Comparison of ENCODE assay signal across 8 cellular contexts in the genomic region with DNA sequence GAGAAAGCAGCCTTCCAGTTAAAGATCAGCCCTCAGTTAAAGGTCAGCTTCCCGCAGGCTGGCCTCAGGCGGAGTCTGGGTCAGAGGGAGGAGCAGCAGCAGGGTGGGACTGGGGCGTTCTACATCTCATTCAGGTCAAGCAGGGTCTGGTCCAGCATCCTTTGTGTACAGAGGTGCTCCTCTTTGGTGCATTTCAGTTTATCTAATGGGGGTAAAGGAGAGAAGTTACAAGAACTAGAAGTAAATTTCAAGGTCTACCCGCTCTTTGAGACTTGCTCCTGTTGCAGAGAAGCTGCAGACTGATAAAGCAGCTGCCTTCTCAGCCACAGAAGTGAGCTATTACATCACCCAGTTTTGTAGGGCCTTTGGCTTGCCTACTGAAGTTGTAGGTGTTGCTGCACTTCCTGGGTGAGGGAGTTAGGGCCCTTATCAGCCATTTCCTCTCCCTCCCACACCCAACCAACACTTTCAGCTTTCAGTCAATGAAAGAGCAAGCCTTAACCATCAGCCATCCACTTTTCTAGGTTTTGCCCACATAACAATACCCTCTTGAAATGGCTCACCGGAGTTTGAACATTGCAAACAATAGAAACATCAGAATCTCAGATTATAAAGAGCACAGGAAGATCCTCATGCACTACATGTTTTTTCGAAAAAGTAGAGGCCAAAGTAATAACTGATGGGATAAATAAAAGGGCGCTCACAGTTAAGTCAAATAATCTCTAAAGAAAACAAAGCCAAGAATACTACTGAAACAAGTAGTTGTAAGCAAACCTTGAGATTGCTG. TPM values are rescaled to one million over a fixed set of nuclear protein-coding genes. Genes with fewer than 3 reads are reported as not detected.
DNase-seq lines count a peak whose midpoint lies in the region; ATAC-seq and TF ChIP-seq lines count a peak whose summit lies in the region.

No MANE protein-coding gene starts in this region.

- TF ChIP-seq EP300 in tibial nerve (IDR thresholded peaks at IDR 0.05) = no peak

- in situ Hi-C loops in GM13976 (cut with MboI; ENCODE audit: low sequenced_read_pairs, unreplicated experiment) (no loop called here), SK-MEL-5 (cut with HindIII; ENCODE audit: low pct_unique_long_range_greater_than_20kb, low sequenced_read_pairs) (no loop called here)

- peaks cover 76% of the 10 kb centered on the region for H3K4me1 Mint-ChIP-seq in activated naive CD4-positive, alpha-beta T cell treated with anti-CD3 and anti-CD28 coated beads, Interleukin-2, amount 50 U/mL, for 24 hours
- peaks cover 39 to 73% (median 65%) of the 10 kb centered on the region in 4 donors for H3K4me1 Mint-ChIP-seq in naive thymus-derived CD8-positive, alpha-beta T cell

- TF ChIP-seq POLR2A in tibial nerve (IDR thresholded peaks at IDR 0.05) = no peak

- ATAC-seq in HG02763 (IDR thresholded peaks at IDR 0.05; ENCODE audit: unreplicated experiment) = peak; percentile 66
- ATAC-seq in naive thymus-derived CD8-positive, alpha-beta T cell = peak; percentile 98
- ATAC-seq in HG02840 (IDR thresholded peaks at IDR 0.05; ENCODE audit: low FRiP score, unreplicated experiment) = no peak

- H3K4me3 ChIP-seq in tibial nerve = no peak overlapping the region

- H3K9me3 Mint-ChIP-seq in activated naive CD4-positive, alpha-beta T cell treated with anti-CD3 and anti-CD28 coated beads, Interleukin-2, amount 50 U/mL, for 24 hours = no peaks in the 10 kb centered on the region
- H3K9me3 Mint-ChIP-seq in naive thymus-derived CD8-positive, alpha-beta T cell = peaks cover 0 to 10% (median 3%) of the 10 kb centered on the region in 9 donors

- peaks cover 35% of the 10 kb centered on the region for H3K36me3 Mint-ChIP-seq in activated naive CD4-positive, alpha-beta T cell treated with anti-CD3 and anti-CD28 coated beads, Interleukin-2, amount 50 U/mL, for 24 hours
- H3K36me3 Mint-ChIP-seq in naive thymus-derived CD8-positive, alpha-beta T cell = peaks cover 14 to 76% (median 33%) of the 10 kb centered on the region in 3 donors

- peak; percentile 82 for DNase-seq in GM13976 (ENCODE audit: low spot score)
- DNase-seq in SK-MEL-5 (ENCODE audit: low read depth, low spot score) = peak; percentile 77
- DNase-seq in naive thymus-derived CD8-positive, alpha-beta T cell = peak; percentile 23 to 90 (median 76)
- no peak for DNase-seq in tibial nerve (ENCODE audit: low spot score in 2 of 2)
- DNase-seq in posterior vena cava (ENCODE audit: low spot score) = no peak

- H3K27ac Mint-ChIP-seq in activated naive CD4-positive, alpha-beta T cell treated with anti-CD3 and anti-CD28 coated beads, Interleukin-2, amount 50 U/mL, for 24 hours = peak overlapping the region; percentile 96
- H3K27ac Mint-ChIP-seq in naive thymus-derived CD8-positive, alpha-beta T cell = peak overlapping the region; percentile 93 to 98 (median 95)

- H3K27me3 ChIP-seq in tibial nerve = no peaks in the 10 kb centered on the region

- H3K4me1 ChIP-seq in tibial nerve = peaks cover 0 to 53% (median 32%) of the 10 kb centered on the region in 4 donors

- intact Hi-C loops in posterior vena cava (cut with DNase I) = no loop called here

- peaks cover 0 to 2% (median 0%) of the 10 kb centered on the region in 4 donors for H3K9me3 ChIP-seq in tibial nerve

- H3K36me3 ChIP-seq in tibial nerve = peaks cover 0 to 40% (median 0%) of the 10 kb centered on the region in 3 donors

- POLR2A ChIA-PET in naive thymus-derived CD8-positive, alpha-beta T cell (lab: Charles Lee) = interaction anchor here (0.6 to 7.3 kb wide), 10 partner anchors 9 to 456 kb away, joined by 3 to 73 read pairs (median 6); a partner anchor contains a TSS

- no peaks in the 10 kb centered on the region for H3K27me3 Mint-ChIP-seq in activated naive CD4-positive, alpha-beta T cell treated with anti-CD3 and anti-CD28 coated beads, Interleukin-2, amount 50 U/mL, for 24 hours
- no peaks in the 10 kb centered on the region for H3K27me3 Mint-ChIP-seq in naive thymus-derived CD8-positive, alpha-beta T cell

- WGBS in tibial nerve, 2 donors = 47 to 49% methylated on average over 7 of the region's 7 CpGs

- H3K27ac ChIP-seq in tibial nerve = peak overlapping the region in 3 of 4 donors; percentile 61 to 71 (median 65)

- peak overlapping the region; percentile 89 for H3K4me3 Mint-ChIP-seq in activated naive CD4-positive, alpha-beta T cell treated with anti-CD3 and anti-CD28 coated beads, Interleukin-2, amount 50 U/mL, for 24 hours
- peak overlapping the region; percentile 54 to 85 (median 80) for H3K4me3 Mint-ChIP-seq in naive thymus-derived CD8-positive, alpha-beta T cell

- no peak for TF ChIP-seq CTCF in GM13976 (IDR thresholded peaks at IDR 0.05; ENCODE audit: borderline replicate concordance, control extremely low read depth, extremely low read depth, insufficient read depth, missing control alignments)
- TF ChIP-seq CTCF in tibial nerve (IDR thresholded peaks at IDR 0.05) = no peak

RNA-seq across cellular contexts. Expression of a gene that starts 2.8 kb away (rescaled TPM):
- not detected in 2 replicates for total RNA-seq in SK-MEL-5 (2014; rRNA removed; shearing (Covaris generic))
- 0.03 TPM in 1 of 2 replicates, not detected in the other for polyA plus RNA-seq in SK-MEL-5 (2015; cell fraction: cytosol; rRNA removed)
- polyA plus RNA-seq in SK-MEL-5 (2015; cell fraction: nucleus; rRNA removed) = 0.09 and 0.17 TPM in 2 replicates
- under 1 TPM; 0.16 to 0.22 TPM for total RNA-seq in naive thymus-derived CD8-positive, alpha-beta T cell
- polyA plus RNA-seq in naive thymus-derived CD8-positive, alpha-beta T cell = under 1 TPM in 1 of 3 donors, not detected in 2; 0.06 TPM
- total RNA-seq in tibial nerve (under 1 TPM in 3 of 4 donors, not detected in 1; under 0.01 to 0.30 (median 0.21) TPM), posterior vena cava (under 1 TPM; 0.05 to 0.14 TPM)

RNA-seq across cellular contexts. Expression of a gene that starts 34.2 kb away (rescaled TPM):
- total RNA-seq in SK-MEL-5 (2014; rRNA removed; shearing (Covaris generic)) = 706 and 766 TPM in 2 replicates
- polyA plus RNA-seq in SK-MEL-5 (2015; cell fraction: cytosol; rRNA removed) = 591 and 655 TPM in 2 replicates
- 236 and 245 TPM in 2 replicates for polyA plus RNA-seq in SK-MEL-5 (2015; cell fraction: nucleus; rRNA removed)
- 100 to 1,000 TPM; 287 to 307 TPM for total RNA-seq in naive thymus-derived CD8-positive, alpha-beta T cell
- 1,000 to 10,000 TPM in 1 of 3 donors, 100 to 1,000 TPM in 2; 791 to 1,022 (median 805) TPM for polyA plus RNA-seq in naive thymus-derived CD8-positive, alpha-beta T cell
- total RNA-seq in tibial nerve = 100 to 1,000 TPM; 170 to 251 (median 222) TPM
- 100 to 1,000 TPM; 177 to 189 TPM for total RNA-seq in posterior vena cava

RNA-seq across cellular contexts. Expression of a gene that starts 48.4 kb away (rescaled TPM):
- total RNA-seq in SK-MEL-5 (2014; rRNA removed; shearing (Covaris generic)) = not detected in 2 replicates
- not detected in 2 replicates for polyA plus RNA-seq in SK-MEL-5 (2015; cell fraction: cytosol; rRNA removed)
- polyA plus RNA-seq in SK-MEL-5 (2015; cell fraction: nucleus; rRNA removed) = not detected in 2 replicates
- not detected for total RNA-seq in naive thymus-derived CD8-positive, alpha-beta T cell
- polyA plus RNA-seq in naive thymus-derived CD8-positive, alpha-beta T cell = not detected
- total RNA-seq in tibial nerve (not detected), posterior vena cava (not detected)

Comparison
In these comparisons a context has a peak if more than half of its experiments do, and no peak if none do; other contexts are left out.
1. DNase-seq: peak in GM13976 (single experiment), SK-MEL-5 (single experiment) and naive thymus-derived CD8-positive, alpha-beta T cell (10 of 10); none in tibial nerve (0 of 2) and posterior vena cava (single experiment).